ENCODE assay signal across 18 cellular contexts in the genomic region with DNA sequence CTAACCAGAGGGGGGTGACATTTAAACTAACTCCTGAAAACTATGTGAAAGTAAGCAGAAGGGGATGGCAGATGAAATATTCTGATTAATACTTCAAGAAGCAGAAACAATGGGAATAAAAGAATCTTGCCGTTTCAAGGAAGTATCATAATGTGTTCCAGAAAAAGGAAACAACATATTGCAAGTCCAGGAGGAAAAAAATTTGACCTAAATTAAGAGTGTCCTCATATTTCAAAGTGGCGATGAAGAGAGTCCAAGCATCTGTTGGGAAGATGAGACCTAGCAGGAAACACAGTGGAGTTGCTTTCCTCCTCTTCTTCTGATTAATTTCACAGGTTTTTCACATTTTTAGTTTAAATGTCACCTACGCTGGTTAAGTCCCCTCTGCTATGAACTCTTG. TPM values are rescaled to one million over a fixed set of nuclear protein-coding genes. Genes with fewer than 3 reads are reported as not detected.
DNase-seq lines count a peak whose midpoint lies in the region; ATAC-seq, FAIRE-seq and TF ChIP-seq lines count a peak whose summit lies in the region.
"Had no signal": no experiment of that assay in that cellular context is flagged by ENCODE, and none has a peak within 500 bp of the region (broad histone marks: within the 10 kb centered on the region; RNA-seq: fewer than 3 reads in every experiment).

No MANE protein-coding gene starts in this region.

- H3K27ac ChIP-seq in HepG2 (ENCODE audit: extremely low read length, insufficient read depth, low read length) (no peak overlapping the region), right lobe of liver (no peak overlapping the region), mammary epithelial cell (ENCODE audit: insufficient read depth, low read depth, low read length) (no peak overlapping the region)

- no peaks in the 10 kb centered on the region for H4K20me1 ChIP-seq in HepG2 (ENCODE audit: insufficient read depth, low read length)
- H4K20me1 ChIP-seq in mammary epithelial cell (ENCODE audit: insufficient read depth, low read length), result no peaks in the 10 kb centered on the region

- CTCF ChIA-PET in HepG2 (lab: Yijun Ruan, JAX; ENCODE audit: low intra/inter-chr PET ratio, low total read pairs), result no interaction called here
- CTCF ChIA-PET in mammary epithelial cell (lab: Charles Lee; ENCODE audit: low non-redundant PET), result interaction anchor here (0.6 kb wide), 1 partner anchor 9 kb away, joined by 3 read pairs; no protein-coding TSS in a partner anchor

- peaks cover 20% of the 10 kb centered on the region for H3K4me1 ChIP-seq in HepG2 (ENCODE audit: insufficient read depth, low read length)
- no peaks in the 10 kb centered on the region for H3K4me1 ChIP-seq in right lobe of liver
- peaks cover 13% of the 10 kb centered on the region for H3K4me1 ChIP-seq in mammary epithelial cell (ENCODE audit: insufficient read depth, low read length)

- no peak for TF ChIP-seq RAD21 in HepG2 (CRISPR knock-in tag; IDR thresholded peaks at IDR 0.05)

- dilution Hi-C loops in mammary epithelial cell (cut with HindIII; ENCODE audit: low sequenced_read_pairs), result loop anchor here (5.0 kb wide), 2 partner anchors 89 to 281 kb away; no protein-coding TSS in a partner anchor

- H3K27me3 ChIP-seq in HepG2 (ENCODE audit: control insufficient read depth in 1 of 2, insufficient read depth in 2 of 2, low read length in 2 of 2), result no peaks in the 10 kb centered on the region
- H3K27me3 ChIP-seq in right lobe of liver, result no peaks in the 10 kb centered on the region
- no peaks in the 10 kb centered on the region for H3K27me3 ChIP-seq in mammary epithelial cell (ENCODE audit: insufficient read depth, low read length)

- H3K9me3 ChIP-seq in HepG2 (ENCODE audit: low read length) (no peaks in the 10 kb centered on the region), right lobe of liver (no peaks in the 10 kb centered on the region), mammary epithelial cell (replicated peaks; ENCODE audit: insufficient read depth, low read length) (no peaks in the 10 kb centered on the region)

- H3K27ac Mint-ChIP-seq in activated T-helper 1 cell treated with anti-CD3 and anti-CD28 coated beads, Interleukin-12 subunit alpha, Interleukin-12 subunit beta, Interleukin-2, Interleukin-4 antibody, amounts not matched to agents 30 ng/mL and 10 ng/mL and 1 ng/mL, durations not matched to agents 14 hours and 24 hours and 36 hours, result peak overlapping the region; percentile 42
- H3K27ac Mint-ChIP-seq in memory B cell, result peak overlapping the region; percentile 47
- H3K27ac Mint-ChIP-seq: HFFc6 had no signal

- H3K4me3 ChIP-seq in HepG2 (replicated peaks in 1 of 3; ENCODE audit: insufficient read depth in 1 of 3, low read depth in 2 of 3, low read length in 3 of 3) (no peak overlapping the region), right lobe of liver (no peak overlapping the region), mammary epithelial cell (replicated peaks in 1 of 3; ENCODE audit: insufficient read depth in 1 of 3, low read depth in 2 of 3, low read length in 3 of 3) (no peak overlapping the region)

- POLR2A ChIA-PET in HepG2 (lab: Yijun Ruan, JAX), result no interaction called here

- no peaks in the 10 kb centered on the region for H3K27me3 Mint-ChIP-seq in activated T-helper 1 cell treated with anti-CD3 and anti-CD28 coated beads, Interleukin-12 subunit alpha, Interleukin-12 subunit beta, Interleukin-2, Interleukin-4 antibody, amounts not matched to agents 30 ng/mL and 10 ng/mL and 1 ng/mL, durations not matched to agents 14 hours and 24 hours and 36 hours (ENCODE audit: insufficient read depth)
- no peaks in the 10 kb centered on the region for H3K27me3 Mint-ChIP-seq in memory B cell
- H3K27me3 Mint-ChIP-seq: activated T-cell treated with anti-CD3 and anti-CD28 coated beads, Interleukin-2, amount 50 U/mL, for 24 hours had no signal

- TF ChIP-seq EP300 in HepG2 (IDR thresholded peaks at IDR 0.05; ENCODE audit: low read depth in 2 of 2, low read length in 2 of 2) (no peak), HepG2 (CRISPR knock-in tag; IDR thresholded peaks at IDR 0.05; ENCODE audit: borderline replicate concordance) (no peak)

- BruUV-seq in HepG2 (replicated peaks; lab: Mats Ljungman, UMichigan), result no TSS peak
- no TSS peak for BruUV-seq in mammary epithelial cell (replicated peaks; lab: Mats Ljungman, UMichigan)

- H3K79me2 ChIP-seq in HepG2 (ENCODE audit: insufficient read depth, low read length), result no peaks in the 10 kb centered on the region
- no peaks in the 10 kb centered on the region for H3K79me2 ChIP-seq in mammary epithelial cell (ENCODE audit: insufficient read depth, low read length)

- FAIRE-seq in HepG2 (lab: Jason Lieb, UNC), result no peak

- DNase-seq in HepG2 (ENCODE audit: low spot score) (no peak), right lobe of liver (no peak), memory B cell (ENCODE audit: low spot score in 2 of 2) (no peak), glomerular visceral epithelial cell (ENCODE audit: extremely low spot score) (no peak), mammary epithelial cell (no peak), KBM-7 (no peak)
- no peak for DNase-seq in activated T-helper 1 cell treated with anti-CD3 and anti-CD28 coated beads, Interleukin-12 subunit alpha, Interleukin-12 subunit beta, Interleukin-2, Interleukin-4 antibody, amounts not matched to agents 30 ng/mL and 10 ng/mL and 1 ng/mL, durations not matched to agents 14 hours and 24 hours and 36 hours (ENCODE audit: low spot score)
- DNase-seq: activated CD4-positive, alpha-beta T cell treated with anti-CD3 and anti-CD28 coated beads, Interleukin-2, amount 50 U/mL, for 48 hours; activated T-cell treated with anti-CD3 and anti-CD28 coated beads, Interleukin-2, amount 50 U/mL, for 24 hours; amniotic stem cell; COR-L47; dermis blood vessel endothelial cell; foreskin melanocyte; HFFc6; NCI-H187; NCI-H510A; SW 1271 had no signal

- ATAC-seq in HepG2, result no peak
- ATAC-seq in right lobe of liver, result no peak
- ATAC-seq in memory B cell (ENCODE audit: low read depth), result no peak

- H3K36me3 ChIP-seq in HepG2 (replicated peaks in 1 of 2; ENCODE audit: control insufficient read depth in 1 of 2, insufficient read depth in 2 of 2, low read length in 2 of 2), result no peaks in the 10 kb centered on the region
- H3K36me3 ChIP-seq in right lobe of liver, result no peaks in the 10 kb centered on the region
- no peaks in the 10 kb centered on the region for H3K36me3 ChIP-seq in mammary epithelial cell (ENCODE audit: insufficient read depth, low read length)

- intact Hi-C loops in HepG2 (cut with micrococcal nuclease; ENCODE audit: unreplicated experiment) (no loop called here), right lobe of liver (cut with DNase I) (no loop called here), mammary epithelial cell (cut with micrococcal nuclease) (no loop called here)
- intact Hi-C loops in activated T-helper 1 cell treated with anti-CD3 and anti-CD28 coated beads, Interleukin-12 subunit alpha, Interleukin-12 subunit beta, Interleukin-2, Interleukin-4 antibody, amounts not matched to agents 30 ng/mL and 10 ng/mL and 1 ng/mL, durations not matched to agents 14 hours and 24 hours and 36 hours (cut with micrococcal nuclease), result no loop called here

- TF ChIP-seq CTCF in HepG2 (CRISPR knock-in tag; IDR thresholded peaks at IDR 0.05) (no peak), right lobe of liver (IDR thresholded peaks at IDR 0.05) (no peak), mammary epithelial cell (conservative IDR thresholded peaks at IDR 0.05 in 1 of 2, IDR thresholded peaks at IDR 0.05 in 1 of 2; ENCODE audit: extremely low read depth in 1 of 2, insufficient read depth in 1 of 2, low read depth in 1 of 2, low read length in 2 of 2) (no peak)

- in situ Hi-C loops in HepG2 (cut with HindIII; ENCODE audit: extremely low pct_ligation_motif_present, low pct_unique_long_range_greater_than_20kb), result no loop called here
- in situ Hi-C loops in mammary epithelial cell (cut with MboI; ENCODE audit: low sequenced_read_pairs in 2 of 2), result no loop called here
- in situ Hi-C loops in KBM-7 (cut with MboI; ENCODE audit: low pct_unique_long_range_greater_than_20kb, low sequenced_read_pairs), result no loop called here

- H3K36me3 Mint-ChIP-seq in activated T-helper 1 cell treated with anti-CD3 and anti-CD28 coated beads, Interleukin-12 subunit alpha, Interleukin-12 subunit beta, Interleukin-2, Interleukin-4 antibody, amounts not matched to agents 30 ng/mL and 10 ng/mL and 1 ng/mL, durations not matched to agents 14 hours and 24 hours and 36 hours (ENCODE audit: low read depth), result peaks cover 3% of the 10 kb centered on the region
- no peaks in the 10 kb centered on the region for H3K36me3 Mint-ChIP-seq in memory B cell

- H3K4me3 Mint-ChIP-seq in activated T-helper 1 cell treated with anti-CD3 and anti-CD28 coated beads, Interleukin-12 subunit alpha, Interleukin-12 subunit beta, Interleukin-2, Interleukin-4 antibody, amounts not matched to agents 30 ng/mL and 10 ng/mL and 1 ng/mL, durations not matched to agents 14 hours and 24 hours and 36 hours, result no peak overlapping the region
- H3K4me3 Mint-ChIP-seq in memory B cell, result no peak overlapping the region
- H3K4me3 Mint-ChIP-seq: activated T-cell treated with anti-CD3 and anti-CD28 coated beads, Interleukin-2, amount 50 U/mL, for 24 hours; HFFc6; neural crest cell had no signal

- TF ChIP-seq POLR2A in HepG2 (IDR thresholded peaks at IDR 0.05; ENCODE audit: insufficient read depth in 1 of 2, low read depth in 2 of 2, low read length in 2 of 2) (no peak), right lobe of liver (IDR thresholded peaks at IDR 0.05) (no peak)

- H3K9ac ChIP-seq in HepG2 (ENCODE audit: insufficient read depth, low read depth, low read length), result no peak overlapping the region
- H3K9ac ChIP-seq in mammary epithelial cell (ENCODE audit: insufficient read depth, low read length), result no peak overlapping the region

- H3K9me3 Mint-ChIP-seq in activated T-helper 1 cell treated with anti-CD3 and anti-CD28 coated beads, Interleukin-12 subunit alpha, Interleukin-12 subunit beta, Interleukin-2, Interleukin-4 antibody, amounts not matched to agents 30 ng/mL and 10 ng/mL and 1 ng/mL, durations not matched to agents 14 hours and 24 hours and 36 hours, result no peaks in the 10 kb centered on the region
- no peaks in the 10 kb centered on the region for H3K9me3 Mint-ChIP-seq in memory B cell
- H3K9me3 Mint-ChIP-seq: activated T-cell treated with anti-CD3 and anti-CD28 coated beads, Interleukin-2, amount 50 U/mL, for 24 hours; HFFc6; neural crest cell had no signal

- WGBS in HepG2 (ENCODE audit: low lambda C conversion rate), result 63% methylated on average over 3 of the region's 3 CpGs
- WGBS in right lobe of liver (ENCODE audit: insufficient coverage, low coverage, low lambda C conversion rate, missing lambda C conversion rate), result 45% methylated on average over 3 of the region's 3 CpGs
- 56% methylated on average over 3 of the region's 3 CpGs for WGBS in mammary epithelial cell (ENCODE audit: low coverage, missing lambda C conversion rate)

- peaks cover 91% of the 10 kb centered on the region for H3K4me1 Mint-ChIP-seq in activated T-helper 1 cell treated with anti-CD3 and anti-CD28 coated beads, Interleukin-12 subunit alpha, Interleukin-12 subunit beta, Interleukin-2, Interleukin-4 antibody, amounts not matched to agents 30 ng/mL and 10 ng/mL and 1 ng/mL, durations not matched to agents 14 hours and 24 hours and 36 hours (ENCODE audit: low read depth)
- peaks cover 15% of the 10 kb centered on the region for H3K4me1 Mint-ChIP-seq in memory B cell

- H2AFZ ChIP-seq in HepG2 (ENCODE audit: low read length) (no peak overlapping the region), mammary epithelial cell (ENCODE audit: low read depth, low read length) (no peak overlapping the region)

- H3K4me2 ChIP-seq in HepG2 (ENCODE audit: low read depth, low read length) (no peak overlapping the region), mammary epithelial cell (ENCODE audit: insufficient read depth, low read depth, low read length) (no peak overlapping the region)

RNA-seq across cellular contexts. Expression of a gene that starts 45.6 kb away (rescaled TPM):
- total RNA-seq in HepG2 (2016; rRNA removed; fragmentation: Illumina TruSeq; extraction: Trizol) (24.7 and 28.2 TPM in 2 replicates), right lobe of liver (10 to 100 TPM in 5 of 6 experiments, 1 to 10 TPM in 1; 8.3 to 38.1 (median 13.6) TPM), mammary epithelial cell (100 to 1,000 TPM in 1 of 2 donors, 1 to 10 TPM in 1; 5.2 to 117 TPM)
- total RNA-seq in HepG2 (2016; cell fraction: cytosol; rRNA removed; fragmentation: Illumina TruSeq; extraction: Trizol; ENCODE audit: low read depth), result 2.2 and 2.6 TPM in 2 replicates
- total RNA-seq in HepG2 (2016; cell fraction: insoluble cytoplasmic fraction; rRNA removed; fragmentation: Illumina TruSeq; extraction: Trizol), result 18.9 and 27.7 TPM in 2 replicates
- 8.2 and 8.6 TPM in 2 replicates for total RNA-seq in HepG2 (2016; cell fraction: membrane; rRNA removed; fragmentation: Illumina TruSeq; extraction: Trizol)
- total RNA-seq in HepG2 (2016; cell fraction: nucleus; rRNA removed; fragmentation: Illumina TruSeq; extraction: Trizol), result 61.9 and 64.1 TPM in 2 replicates
- polyA plus RNA-seq in HepG2 (2011; rRNA removed) (47.1 and 49.6 TPM in 2 replicates), mammary epithelial cell (12.2 TPM)
- 22.2 and 24.7 TPM in 2 replicates for polyA plus RNA-seq in HepG2 (2011; cell fraction: cytosol; rRNA removed)
- 144 and 150 TPM in 2 replicates for polyA plus RNA-seq in HepG2 (2011; cell fraction: nucleus; rRNA removed)
- polyA plus RNA-seq in HepG2 (2012), result 30.0 and 33.6 TPM in 2 replicates
- 1.00 and 1.1 TPM in 2 replicates for polyA plus RNA-seq in HepG2 (2016; cell fraction: cytosol; fragmentation: Illumina TruSeq; extraction: Trizol; ENCODE audit: low read depth)
- 21.4 and 27.8 TPM in 2 replicates for polyA plus RNA-seq in HepG2 (2016; cell fraction: insoluble cytoplasmic fraction; fragmentation: Illumina TruSeq; extraction: Trizol; ENCODE audit: low read depth)
- 3.4 and 4.2 TPM in 2 replicates for polyA plus RNA-seq in HepG2 (2016; cell fraction: membrane; fragmentation: Illumina TruSeq; extraction: Trizol; ENCODE audit: low read depth)
- 121 and 138 TPM in 2 replicates for polyA plus RNA-seq in HepG2 (2016; cell fraction: nucleus; fragmentation: Illumina TruSeq; extraction: Trizol; ENCODE audit: insufficient read depth, low read depth)
- polyA minus RNA-seq in HepG2 (2011; rRNA and poly(A)+ RNA removed; ENCODE audit: low replicate concordance), result 2.9 and 35.1 TPM in 2 replicates
- 30.0 and 32.5 TPM in 2 replicates for polyA minus RNA-seq in HepG2 (2011; cell fraction: cytosol; rRNA and poly(A)+ RNA removed)
- 52.7 and 61.8 TPM in 2 replicates for polyA minus RNA-seq in HepG2 (2011; cell fraction: nucleus; rRNA and poly(A)+ RNA removed)
- total RNA-seq in activated T-helper 1 cell treated with anti-CD3 and anti-CD28 coated beads, Interleukin-12 subunit alpha, Interleukin-12 subunit beta, Interleukin-2, Interleukin-4 antibody, amounts not matched to agents 30 ng/mL and 10 ng/mL and 1 ng/mL, durations not matched to agents 14 hours and 24 hours and 36 hours, result 250 and 257 TPM in 2 replicates
- polyA minus RNA-seq in mammary epithelial cell, result 14.5 TPM
